ENCODE assay signal across 9 cellular contexts in the genomic region with DNA sequence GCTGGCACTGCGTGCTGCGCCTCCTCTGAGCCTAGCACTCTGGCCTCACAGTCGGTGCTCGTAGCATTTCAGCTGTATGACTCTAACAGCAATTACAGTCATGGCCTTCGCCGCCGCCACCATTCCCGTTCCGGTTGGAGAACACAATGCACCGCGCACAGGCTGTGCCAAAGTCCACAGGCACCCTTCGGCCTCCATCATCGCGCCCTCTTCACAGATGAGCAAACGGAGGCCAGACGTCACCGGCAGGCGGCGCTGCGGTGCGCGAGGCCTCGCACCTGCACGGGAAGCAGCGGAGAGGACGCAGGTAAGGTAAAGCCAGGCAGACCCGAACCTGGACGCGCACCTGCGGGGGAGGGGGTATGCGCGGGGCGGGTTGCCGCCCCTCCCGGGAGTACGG.
DNase-seq lines count a peak whose midpoint lies in the region; ATAC-seq and TF ChIP-seq lines count a peak whose summit lies in the region.
"Had no signal": no experiment of that assay in that cellular context is flagged by ENCODE, and none has a peak within 500 bp of the region (broad histone marks: within the 10 kb centered on the region; RNA-seq: fewer than 3 reads in every experiment).

No MANE protein-coding gene starts in this region.

- no peaks in the 10 kb centered on the region for H3K36me3 Mint-ChIP-seq in activated CD4-positive, alpha-beta T cell treated with anti-CD3 and anti-CD28 coated beads for 36 hours (ENCODE audit: low read depth)

- CTCF ChIA-PET in activated CD4-positive, alpha-beta T cell treated with anti-CD3 and anti-CD28 coated beads for 36 hours (lab: Charles Lee): interaction anchor here (1.8 kb wide), 1 partner anchor 176 kb away, joined by 6 read pairs; no protein-coding TSS in a partner anchor

- H3K4me1 Mint-ChIP-seq in activated CD4-positive, alpha-beta T cell treated with anti-CD3 and anti-CD28 coated beads for 36 hours: peaks cover 8% of the 10 kb centered on the region

- peaks cover 0 to 95% (median 31%) of the 10 kb centered on the region in 7 donors for H3K27me3 ChIP-seq in spleen (replicated peaks in 1 of 7)

- TF ChIP-seq CTCF in spleen (IDR thresholded peaks at IDR 0.05 in 8 of 11, conservative IDR thresholded peaks at IDR 0.05 in 3 of 11): peak in 6 of 11 experiments; percentile 5 to 42 (median 28)

- 22 to 33% (median 27%) methylated on average over 24 to 36 of the region's 36 CpGs for WGBS in spleen, 5 donors

- H3K27ac ChIP-seq in spleen: no peak overlapping the region
- H3K27ac ChIP-seq: thoracic aorta had no signal

- peaks cover 0 to 7% (median 0%) of the 10 kb centered on the region in 8 donors for H3K9me3 ChIP-seq in spleen
- H3K9me3 ChIP-seq: thoracic aorta had no signal

- intact Hi-C loops in activated CD4-positive, alpha-beta T cell treated with anti-CD3 and anti-CD28 coated beads for 36 hours (cut with DNase I, micrococcal nuclease): loop anchor here (1.0 kb wide), 2 partner anchors 137 to 176 kb away; no protein-coding TSS in a partner anchor
- intact Hi-C loops in spleen (cut with DNase I; ENCODE audit: low total_unique reads): no loop called here

- H3K36me3 ChIP-seq in spleen: no peaks in the 10 kb centered on the region
- H3K36me3 ChIP-seq: thoracic aorta had no signal

- ATAC-seq in activated CD4-positive, alpha-beta T cell treated with anti-CD3 and anti-CD28 coated beads for 36 hours: peak; percentile 60
- no peak for ATAC-seq in HG02885 (IDR thresholded peaks at IDR 0.05; ENCODE audit: poor library complexity, unreplicated experiment)
- no peak for ATAC-seq in HG03196 (IDR thresholded peaks at IDR 0.05; ENCODE audit: unreplicated experiment)

- H3K27ac Mint-ChIP-seq in activated CD4-positive, alpha-beta T cell treated with anti-CD3 and anti-CD28 coated beads for 36 hours: no peak overlapping the region

- POLR2A ChIA-PET in activated CD4-positive, alpha-beta T cell treated with anti-CD3 and anti-CD28 coated beads for 36 hours (lab: Charles Lee): no interaction called here

- no peak for TF ChIP-seq POLR2A in spleen (IDR thresholded peaks at IDR 0.05)

- DNase-seq in COLO668 (lab: John Stamatoyannopoulos, UW; ENCODE audit: unreplicated experiment): peak; percentile 44
- peak; percentile 79 for DNase-seq in activated CD4-positive, alpha-beta T cell treated with anti-CD3 and anti-CD28 coated beads for 36 hours
- DNase-seq in effector CD4-positive, alpha-beta T cell: peak; percentile 40
- peak; percentile 81 for DNase-seq in spleen
- DNase-seq in DMS53 treated with DMSO at 0.1 percent for 48 hours (lab: John Stamatoyannopoulos, UW; ENCODE audit: unreplicated experiment): no peak
- DNase-seq in DMS79 (lab: John Stamatoyannopoulos, UW): no peak

- no peak overlapping the region for H3K4me3 Mint-ChIP-seq in activated CD4-positive, alpha-beta T cell treated with anti-CD3 and anti-CD28 coated beads for 36 hours

- H3K4me1 ChIP-seq in spleen: peaks cover 0 to 21% (median 11%) of the 10 kb centered on the region in 6 donors

- H3K4me3 ChIP-seq in spleen: peak overlapping the region in 2 of 8 donors; percentile 15 to 30
- H3K4me3 ChIP-seq: thoracic aorta had no signal

- peaks cover 31% of the 10 kb centered on the region for H3K27me3 Mint-ChIP-seq in activated CD4-positive, alpha-beta T cell treated with anti-CD3 and anti-CD28 coated beads for 36 hours

- H3K9me3 Mint-ChIP-seq in activated CD4-positive, alpha-beta T cell treated with anti-CD3 and anti-CD28 coated beads for 36 hours (ENCODE audit: low read depth): no peaks in the 10 kb centered on the region

Comparison
In these comparisons a context has a peak if more than half of its experiments do, and no peak if none do; other contexts are left out.
1. DNase-seq: peak in COLO668 (single experiment), activated CD4-positive, alpha-beta T cell treated with anti-CD3 and anti-CD28 coated beads for 36 hours (single experiment), effector CD4-positive, alpha-beta T cell (single experiment) and spleen (single experiment); none in DMS53 treated with DMSO at 0.1 percent for 48 hours (single experiment) and DMS79 (single experiment).